ENCODE assay signal across 1 cellular context in the genomic region with DNA sequence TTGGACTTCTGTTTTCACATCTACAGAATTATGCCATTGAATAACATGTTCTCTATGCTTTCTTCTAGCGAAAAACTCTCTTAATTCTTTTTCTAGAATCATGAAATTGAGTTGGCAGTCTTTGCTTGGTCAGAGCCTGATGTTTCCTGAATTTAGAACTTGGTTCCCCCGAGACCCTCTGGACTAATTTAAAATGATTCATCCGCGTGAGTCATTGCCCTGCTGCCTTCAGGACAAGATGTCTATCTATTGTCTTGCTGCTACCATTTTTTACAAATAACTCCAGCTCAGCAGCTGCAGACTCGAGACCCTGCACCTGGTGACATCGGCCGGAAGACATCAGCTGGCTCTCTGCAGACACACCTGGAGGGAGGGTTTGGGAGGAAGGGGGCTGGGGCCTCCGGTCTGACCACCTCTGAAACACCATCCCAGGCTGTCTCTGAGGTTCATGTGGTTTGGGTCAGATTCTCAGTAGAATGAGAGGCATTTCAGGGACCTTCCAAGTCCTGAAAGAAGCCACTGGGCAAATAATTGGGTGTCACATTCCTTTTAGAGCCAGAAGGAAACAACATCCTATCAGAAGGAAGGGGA.
TF ChIP-seq lines count a peak whose summit lies in the region.

No MANE protein-coding gene starts in this region.

TF ChIP-seq in K562, 482 proteins besides CTCF, POLR2A, EP300 and RAD21 (continued from another document and continues in another):
- TF ChIP-seq, protein P1, sequence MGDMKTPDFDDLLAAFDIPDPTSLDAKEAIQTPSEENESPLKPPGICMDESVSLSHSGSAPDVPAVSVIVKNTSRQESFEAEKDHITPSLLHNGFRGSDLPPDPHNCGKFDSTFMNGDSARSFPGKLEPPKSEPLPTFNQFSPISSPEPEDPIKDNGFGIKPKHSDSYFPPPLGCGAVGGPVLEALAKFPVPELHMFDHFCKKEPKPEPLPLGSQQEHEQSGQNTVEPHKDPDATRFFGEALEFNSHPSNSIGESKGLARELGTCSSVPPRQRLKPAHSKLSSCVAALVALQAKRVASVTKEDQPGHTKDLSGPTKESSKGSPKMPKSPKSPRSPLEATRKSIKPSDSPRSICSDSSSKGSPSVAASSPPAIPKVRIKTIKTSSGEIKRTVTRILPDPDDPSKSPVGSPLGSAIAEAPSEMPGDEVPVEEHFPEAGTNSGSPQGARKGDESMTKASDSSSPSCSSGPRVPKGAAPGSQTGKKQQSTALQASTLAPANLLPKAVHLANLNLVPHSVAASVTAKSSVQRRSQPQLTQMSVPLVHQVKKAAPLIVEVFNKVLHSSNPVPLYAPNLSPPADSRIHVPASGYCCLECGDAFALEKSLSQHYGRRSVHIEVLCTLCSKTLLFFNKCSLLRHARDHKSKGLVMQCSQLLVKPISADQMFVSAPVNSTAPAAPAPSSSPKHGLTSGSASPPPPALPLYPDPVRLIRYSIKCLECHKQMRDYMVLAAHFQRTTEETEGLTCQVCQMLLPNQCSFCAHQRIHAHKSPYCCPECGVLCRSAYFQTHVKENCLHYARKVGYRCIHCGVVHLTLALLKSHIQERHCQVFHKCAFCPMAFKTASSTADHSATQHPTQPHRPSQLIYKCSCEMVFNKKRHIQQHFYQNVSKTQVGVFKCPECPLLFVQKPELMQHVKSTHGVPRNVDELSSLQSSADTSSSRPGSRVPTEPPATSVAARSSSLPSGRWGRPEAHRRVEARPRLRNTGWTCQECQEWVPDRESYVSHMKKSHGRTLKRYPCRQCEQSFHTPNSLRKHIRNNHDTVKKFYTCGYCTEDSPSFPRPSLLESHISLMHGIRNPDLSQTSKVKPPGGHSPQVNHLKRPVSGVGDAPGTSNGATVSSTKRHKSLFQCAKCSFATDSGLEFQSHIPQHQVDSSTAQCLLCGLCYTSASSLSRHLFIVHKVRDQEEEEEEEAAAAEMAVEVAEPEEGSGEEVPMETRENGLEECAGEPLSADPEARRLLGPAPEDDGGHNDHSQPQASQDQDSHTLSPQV (IDR thresholded peaks at IDR 0.05): peak; percentile 53
- TF ChIP-seq PRPF4 (IDR thresholded peaks at IDR 0.05; ENCODE audit: insufficient read depth, low read depth, low read length, poor library complexity, severe bottlenecking) (no peak), FOXK2 (conservative IDR thresholded peaks at IDR 0.05 in 1 of 2, IDR thresholded peaks at IDR 0.05 in 1 of 2; ENCODE audit: low read depth in 2 of 2) (no peak), MIER1 (IDR thresholded peaks at IDR 0.05; ENCODE audit: low read depth) (no peak), JUND (IDR thresholded peaks at IDR 0.05; ENCODE audit: borderline replicate concordance, low read depth, low read length) (peak; percentile 98), JUND (tag; IDR thresholded peaks at IDR 0.05; ENCODE audit: borderline replicate concordance, low read depth, low read length) (peak; percentile 97), STAT5B (CRISPR knock-in tag; IDR thresholded peaks at IDR 0.05) (no peak), POLR2AphosphoS5 (IDR thresholded peaks at IDR 0.05; ENCODE audit: control insufficient read depth, insufficient read depth, low read depth, low read length) (peak; percentile 67; the same call in 1 of the 2 replicates), MEF2D (tag; conservative IDR thresholded peaks at IDR 0.05; ENCODE audit: low read depth) (0 out of 2 replicates have a peak, but pooled peaks have one; percentile 22), CCNT2 (IDR thresholded peaks at IDR 0.05; ENCODE audit: borderline replicate concordance, extremely low read depth, insufficient read length, low read depth, low read length) (no peak), ZNF354B (CRISPR knock-in tag; IDR thresholded peaks at IDR 0.05) (no peak), TAF15 (IDR thresholded peaks at IDR 0.05; ENCODE audit: low read depth, low read length) (no peak), RAD51 (IDR thresholded peaks at IDR 0.05; ENCODE audit: borderline replicate concordance, low read depth) (no peak), ZNF57 (CRISPR knock-in tag; IDR thresholded peaks at IDR 0.05) (no peak), ZNF436 (CRISPR knock-in tag; IDR thresholded peaks at IDR 0.05) (no peak), SMARCC2 (IDR thresholded peaks at IDR 0.05; ENCODE audit: low read depth) (peak; percentile 92), ZNF766 (CRISPR knock-in tag; conservative IDR thresholded peaks at IDR 0.05) (no peak), RB1 (IDR thresholded peaks at IDR 0.05; ENCODE audit: low read depth) (no peak), POLR3G (IDR thresholded peaks at IDR 0.05; ENCODE audit: extremely low read depth, insufficient read length, insufficient replicate concordance) (no peak), NRF1 (conservative IDR thresholded peaks at IDR 0.05 in 1 of 2, IDR thresholded peaks at IDR 0.05 in 1 of 2) (no peak), PTTG1 (tag; IDR thresholded peaks at IDR 0.05; ENCODE audit: low read depth) (no peak), NCOA2 (IDR thresholded peaks at IDR 0.05; ENCODE audit: partially characterized antibody in 2 of 2) (no peak), CBX3 (IDR thresholded peaks at IDR 0.05; ENCODE audit: borderline replicate concordance in 1 of 2, low read length in 2 of 2) (no peak), CBFA2T2 (conservative IDR thresholded peaks at IDR 0.05) (peak; percentile 89), PTBP1 (IDR thresholded peaks at IDR 0.05; ENCODE audit: low read depth, low read length) (no peak), BRD4 (IDR thresholded peaks at IDR 0.05) (peak; percentile 14; the same call in 1 of the 2 replicates), ZEB2 (IDR thresholded peaks at IDR 0.05) (peak; percentile 92), TCF7 (IDR thresholded peaks at IDR 0.05; ENCODE audit: borderline replicate concordance) (no peak), ZNF3 (CRISPR knock-in tag; IDR thresholded peaks at IDR 0.05) (no peak), POLR2B (IDR thresholded peaks at IDR 0.05; ENCODE audit: low read depth, partially characterized antibody) (no peak)
- TF ChIP-seq, protein P2, sequence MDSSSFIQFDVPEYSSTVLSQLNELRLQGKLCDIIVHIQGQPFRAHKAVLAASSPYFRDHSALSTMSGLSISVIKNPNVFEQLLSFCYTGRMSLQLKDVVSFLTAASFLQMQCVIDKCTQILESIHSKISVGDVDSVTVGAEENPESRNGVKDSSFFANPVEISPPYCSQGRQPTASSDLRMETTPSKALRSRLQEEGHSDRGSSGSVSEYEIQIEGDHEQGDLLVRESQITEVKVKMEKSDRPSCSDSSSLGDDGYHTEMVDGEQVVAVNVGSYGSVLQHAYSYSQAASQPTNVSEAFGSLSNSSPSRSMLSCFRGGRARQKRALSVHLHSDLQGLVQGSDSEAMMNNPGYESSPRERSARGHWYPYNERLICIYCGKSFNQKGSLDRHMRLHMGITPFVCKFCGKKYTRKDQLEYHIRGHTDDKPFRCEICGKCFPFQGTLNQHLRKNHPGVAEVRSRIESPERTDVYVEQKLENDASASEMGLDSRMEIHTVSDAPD (CRISPR knock-in tag; IDR thresholded peaks at IDR 0.05): no peak
- TF ChIP-seq, protein P3, sequence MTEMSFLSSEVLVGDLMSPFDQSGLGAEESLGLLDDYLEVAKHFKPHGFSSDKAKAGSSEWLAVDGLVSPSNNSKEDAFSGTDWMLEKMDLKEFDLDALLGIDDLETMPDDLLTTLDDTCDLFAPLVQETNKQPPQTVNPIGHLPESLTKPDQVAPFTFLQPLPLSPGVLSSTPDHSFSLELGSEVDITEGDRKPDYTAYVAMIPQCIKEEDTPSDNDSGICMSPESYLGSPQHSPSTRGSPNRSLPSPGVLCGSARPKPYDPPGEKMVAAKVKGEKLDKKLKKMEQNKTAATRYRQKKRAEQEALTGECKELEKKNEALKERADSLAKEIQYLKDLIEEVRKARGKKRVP (CRISPR knock-in tag; IDR thresholded peaks at IDR 0.05): no peak
- TF ChIP-seq, protein P4, sequence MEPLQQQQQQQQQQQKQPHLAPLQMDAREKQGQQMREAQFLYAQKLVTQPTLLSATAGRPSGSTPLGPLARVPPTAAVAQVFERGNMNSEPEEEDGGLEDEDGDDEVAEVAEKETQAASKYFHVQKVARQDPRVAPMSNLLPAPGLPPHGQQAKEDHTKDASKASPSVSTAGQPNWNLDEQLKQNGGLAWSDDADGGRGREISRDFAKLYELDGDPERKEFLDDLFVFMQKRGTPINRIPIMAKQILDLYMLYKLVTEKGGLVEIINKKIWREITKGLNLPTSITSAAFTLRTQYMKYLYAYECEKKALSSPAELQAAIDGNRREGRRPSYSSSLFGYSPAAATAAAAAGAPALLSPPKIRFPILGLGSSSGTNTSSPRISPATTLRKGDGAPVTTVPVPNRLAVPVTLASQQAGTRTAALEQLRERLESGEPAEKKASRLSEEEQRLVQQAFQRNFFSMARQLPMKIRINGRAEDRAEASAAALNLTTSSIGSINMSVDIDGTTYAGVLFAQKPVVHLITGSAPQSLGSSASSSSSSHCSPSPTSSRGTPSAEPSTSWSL (CRISPR knock-in tag; IDR thresholded peaks at IDR 0.05; ENCODE audit: borderline replicate concordance): no peak
- TF ChIP-seq, protein P5, sequence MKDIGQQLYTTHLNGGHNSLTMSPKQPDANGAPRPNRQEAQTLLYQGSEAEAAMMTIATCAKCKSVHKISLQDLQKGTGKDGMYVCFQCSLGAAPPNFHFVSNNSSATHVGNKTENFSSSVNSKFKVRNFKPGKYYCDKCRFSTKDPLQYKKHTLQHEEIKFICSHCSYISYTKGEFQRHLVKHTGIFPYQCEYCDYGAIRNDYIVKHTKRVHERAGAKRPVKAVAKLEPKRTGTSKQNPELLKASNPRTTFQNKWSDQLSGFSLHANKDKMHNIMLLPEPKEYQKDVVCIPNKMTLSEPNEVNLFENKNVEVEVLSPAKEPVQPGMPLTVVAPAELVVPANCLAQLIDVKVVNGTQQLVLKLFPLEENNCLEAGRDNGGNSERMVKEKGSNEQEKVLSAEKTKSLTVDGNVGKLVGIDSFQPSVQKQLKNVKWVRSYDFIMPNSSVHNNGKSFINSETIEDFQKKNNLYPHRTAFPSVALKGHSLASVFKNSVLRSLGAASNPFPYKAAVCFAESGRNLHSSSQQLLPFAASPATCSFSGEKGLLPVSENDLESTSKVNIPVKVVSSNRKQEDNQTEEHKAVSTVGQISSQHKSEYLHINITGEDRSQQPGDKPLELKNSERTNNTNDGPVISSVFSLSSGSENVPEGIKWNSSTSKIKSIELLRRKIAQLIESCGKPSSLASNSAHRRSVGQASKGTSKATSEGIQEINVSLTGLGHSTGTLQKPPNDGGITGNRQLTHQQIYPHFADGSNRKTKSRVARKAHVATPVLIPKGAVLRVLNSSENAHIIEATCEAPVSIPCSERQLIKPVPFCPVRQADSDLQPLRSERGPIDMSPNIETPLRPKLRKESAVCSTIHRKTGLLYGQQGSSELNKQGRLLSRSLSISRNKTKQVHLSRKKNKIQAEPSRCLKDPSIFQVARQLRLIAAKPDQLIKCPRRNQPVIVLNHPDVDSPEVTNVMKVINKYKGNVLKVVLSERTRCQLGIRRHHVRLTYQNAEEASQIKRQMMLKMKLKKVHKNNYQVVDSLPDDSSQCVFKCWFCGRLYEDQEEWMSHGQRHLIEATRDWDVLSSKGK (CRISPR knock-in tag; IDR thresholded peaks at IDR 0.05): no peak
- TF ChIP-seq, protein P6, sequence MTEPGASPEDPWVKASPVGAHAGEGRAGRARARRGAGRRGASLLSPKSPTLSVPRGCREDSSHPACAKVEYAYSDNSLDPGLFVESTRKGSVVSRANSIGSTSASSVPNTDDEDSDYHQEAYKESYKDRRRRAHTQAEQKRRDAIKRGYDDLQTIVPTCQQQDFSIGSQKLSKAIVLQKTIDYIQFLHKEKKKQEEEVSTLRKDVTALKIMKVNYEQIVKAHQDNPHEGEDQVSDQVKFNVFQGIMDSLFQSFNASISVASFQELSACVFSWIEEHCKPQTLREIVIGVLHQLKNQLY (CRISPR knock-in tag; conservative IDR thresholded peaks at IDR 0.05): no peak
- TF ChIP-seq, protein P7, sequence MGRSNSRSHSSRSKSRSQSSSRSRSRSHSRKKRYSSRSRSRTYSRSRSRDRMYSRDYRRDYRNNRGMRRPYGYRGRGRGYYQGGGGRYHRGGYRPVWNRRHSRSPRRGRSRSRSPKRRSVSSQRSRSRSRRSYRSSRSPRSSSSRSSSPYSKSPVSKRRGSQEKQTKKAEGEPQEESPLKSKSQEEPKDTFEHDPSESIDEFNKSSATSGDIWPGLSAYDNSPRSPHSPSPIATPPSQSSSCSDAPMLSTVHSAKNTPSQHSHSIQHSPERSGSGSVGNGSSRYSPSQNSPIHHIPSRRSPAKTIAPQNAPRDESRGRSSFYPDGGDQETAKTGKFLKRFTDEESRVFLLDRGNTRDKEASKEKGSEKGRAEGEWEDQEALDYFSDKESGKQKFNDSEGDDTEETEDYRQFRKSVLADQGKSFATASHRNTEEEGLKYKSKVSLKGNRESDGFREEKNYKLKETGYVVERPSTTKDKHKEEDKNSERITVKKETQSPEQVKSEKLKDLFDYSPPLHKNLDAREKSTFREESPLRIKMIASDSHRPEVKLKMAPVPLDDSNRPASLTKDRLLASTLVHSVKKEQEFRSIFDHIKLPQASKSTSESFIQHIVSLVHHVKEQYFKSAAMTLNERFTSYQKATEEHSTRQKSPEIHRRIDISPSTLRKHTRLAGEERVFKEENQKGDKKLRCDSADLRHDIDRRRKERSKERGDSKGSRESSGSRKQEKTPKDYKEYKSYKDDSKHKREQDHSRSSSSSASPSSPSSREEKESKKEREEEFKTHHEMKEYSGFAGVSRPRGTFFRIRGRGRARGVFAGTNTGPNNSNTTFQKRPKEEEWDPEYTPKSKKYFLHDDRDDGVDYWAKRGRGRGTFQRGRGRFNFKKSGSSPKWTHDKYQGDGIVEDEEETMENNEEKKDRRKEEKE (IDR thresholded peaks at IDR 0.05; ENCODE audit: borderline replicate concordance in 1 of 2, control insufficient read depth in 1 of 2, low read depth in 2 of 2, low read length in 1 of 2): no peak
- TF ChIP-seq, protein P8, sequence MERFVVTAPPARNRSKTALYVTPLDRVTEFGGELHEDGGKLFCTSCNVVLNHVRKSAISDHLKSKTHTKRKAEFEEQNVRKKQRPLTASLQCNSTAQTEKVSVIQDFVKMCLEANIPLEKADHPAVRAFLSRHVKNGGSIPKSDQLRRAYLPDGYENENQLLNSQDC (CRISPR knock-in tag; IDR thresholded peaks at IDR 0.05): no peak
- TF ChIP-seq, protein P9, sequence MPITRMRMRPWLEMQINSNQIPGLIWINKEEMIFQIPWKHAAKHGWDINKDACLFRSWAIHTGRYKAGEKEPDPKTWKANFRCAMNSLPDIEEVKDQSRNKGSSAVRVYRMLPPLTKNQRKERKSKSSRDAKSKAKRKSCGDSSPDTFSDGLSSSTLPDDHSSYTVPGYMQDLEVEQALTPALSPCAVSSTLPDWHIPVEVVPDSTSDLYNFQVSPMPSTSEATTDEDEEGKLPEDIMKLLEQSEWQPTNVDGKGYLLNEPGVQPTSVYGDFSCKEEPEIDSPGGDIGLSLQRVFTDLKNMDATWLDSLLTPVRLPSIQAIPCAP (CRISPR knock-in tag; IDR thresholded peaks at IDR 0.05; ENCODE audit: borderline replicate concordance): no peak
- TF ChIP-seq, protein P10, sequence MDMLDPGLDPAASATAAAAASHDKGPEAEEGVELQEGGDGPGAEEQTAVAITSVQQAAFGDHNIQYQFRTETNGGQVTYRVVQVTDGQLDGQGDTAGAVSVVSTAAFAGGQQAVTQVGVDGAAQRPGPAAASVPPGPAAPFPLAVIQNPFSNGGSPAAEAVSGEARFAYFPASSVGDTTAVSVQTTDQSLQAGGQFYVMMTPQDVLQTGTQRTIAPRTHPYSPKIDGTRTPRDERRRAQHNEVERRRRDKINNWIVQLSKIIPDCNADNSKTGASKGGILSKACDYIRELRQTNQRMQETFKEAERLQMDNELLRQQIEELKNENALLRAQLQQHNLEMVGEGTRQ (CRISPR knock-in tag; IDR thresholded peaks at IDR 0.05): no peak
